In genomic region chr10:132726194-132726593, GRCh38 we compare ENCODE assay signal across 19 cellular contexts. TPM values are rescaled to one million over a fixed set of nuclear protein-coding genes. Genes with fewer than 3 reads are reported as not detected.
DNase-seq lines count a peak whose midpoint lies in the region; ATAC-seq and TF ChIP-seq lines count a peak whose summit lies in the region.
"Had no signal": no experiment of that assay in that cellular context is flagged by ENCODE, and none has a peak within 500 bp of the region (broad histone marks: within the 10 kb centered on the region; RNA-seq: fewer than 3 reads in every experiment).

No MANE protein-coding gene starts in this region.

- H3K4me1 Mint-ChIP-seq in nephron progenitor cell (peaks cover 36% of the 10 kb centered on the region), glutamatergic neuron (ENCODE audit: low read depth, unreplicated experiment) (peaks cover 15% of the 10 kb centered on the region)
- H3K4me1 Mint-ChIP-seq: CD4-positive, alpha-beta memory T cell had no signal

- TF ChIP-seq CTCF in heart left ventricle (IDR thresholded peaks at IDR 0.05) (no peak), nephron progenitor cell (IDR thresholded peaks at IDR 0.05) (no peak), glutamatergic neuron (IDR thresholded peaks at IDR 0.05; ENCODE audit: partially characterized antibody, unreplicated experiment) (no peak)

- DNase-seq in Right ventricle myocardium inferior (ENCODE audit: missing footprints): peak; percentile 61
- DNase-seq in heart left ventricle: no peak
- peak; percentile 71 for DNase-seq in H7
- no peak for DNase-seq in nephron progenitor cell
- no peak for DNase-seq in glutamatergic neuron
- DNase-seq in caudate nucleus (lab: John Stamatoyannopoulos, UW): no peak
- DNase-seq in NOMO-1 treated with DMSO at 0.1 percent for 48 hours (lab: John Stamatoyannopoulos, UW; ENCODE audit: unreplicated experiment): no peak
- DNase-seq: 8988T; ACHN; AML-193; BE2C; C1 segment of cervical spinal cord; CD4-positive, alpha-beta memory T cell; COR-L47; DMS153; DND-41; GOT3 had no signal

- H3K4me1 ChIP-seq in heart left ventricle: peaks cover 0 to 9% (median 0%) of the 10 kb centered on the region in 12 donors
- H3K4me1 ChIP-seq: A549 had no signal

- H3K27ac ChIP-seq in heart left ventricle (no peak overlapping the region), caudate nucleus (ENCODE audit: low read depth, low read length) (no peak overlapping the region)
- H3K27ac ChIP-seq: A549 had no signal

- H3K27ac Mint-ChIP-seq in nephron progenitor cell: peak overlapping the region; percentile 60
- H3K27ac Mint-ChIP-seq in glutamatergic neuron (ENCODE audit: unreplicated experiment): no peak overlapping the region

- no peak for ATAC-seq in Right ventricle myocardium inferior
- ATAC-seq in heart left ventricle: no peak
- ATAC-seq: A549, HCT116 had no signal

- WGBS in heart left ventricle, 4 donors: 94 to 96% (median 95%) methylated on average over 20 to 21 of the region's 21 CpGs

- no peak for TF ChIP-seq POLR2A in heart left ventricle (IDR thresholded peaks at IDR 0.05)

- no peaks in the 10 kb centered on the region for H3K9me3 ChIP-seq in heart left ventricle
- H3K9me3 ChIP-seq: A549, BE2C had no signal

- H3K9me3 Mint-ChIP-seq in nephron progenitor cell: no peaks in the 10 kb centered on the region
- peaks cover 17% of the 10 kb centered on the region for H3K9me3 Mint-ChIP-seq in glutamatergic neuron (ENCODE audit: unreplicated experiment)

- H3K27me3 ChIP-seq in heart left ventricle (no peaks in the 10 kb centered on the region), H7 (ENCODE audit: control insufficient read depth, insufficient read depth, low read length) (no peaks in the 10 kb centered on the region)
- H3K27me3 ChIP-seq: BE2C had no signal

- peaks cover 0 to 47% (median 22%) of the 10 kb centered on the region in 9 donors for H3K36me3 ChIP-seq in heart left ventricle
- no peaks in the 10 kb centered on the region; the same call in 1 of the 2 replicates for H3K36me3 ChIP-seq in H7 (replicated peaks; ENCODE audit: control insufficient read depth, insufficient read depth, low read length)
- H3K36me3 ChIP-seq: BE2C had no signal

- intact Hi-C loops in Right ventricle myocardium inferior (cut with DNase I): no loop called here
- intact Hi-C loops in heart left ventricle (cut with DNase I): no loop called here

- H3K27me3 Mint-ChIP-seq in nephron progenitor cell (ENCODE audit: low read depth, poor library complexity) (peaks cover 16% of the 10 kb centered on the region), glutamatergic neuron (ENCODE audit: unreplicated experiment) (peaks cover 4% of the 10 kb centered on the region)
- H3K27me3 Mint-ChIP-seq: CD4-positive, alpha-beta memory T cell had no signal

- peaks cover 28% of the 10 kb centered on the region for H3K36me3 Mint-ChIP-seq in nephron progenitor cell (ENCODE audit: low read depth)
- peaks cover 24% of the 10 kb centered on the region for H3K36me3 Mint-ChIP-seq in glutamatergic neuron (ENCODE audit: unreplicated experiment)

- H3K4me3 Mint-ChIP-seq in nephron progenitor cell (no peak overlapping the region), glutamatergic neuron (ENCODE audit: unreplicated experiment) (no peak overlapping the region)
- H3K4me3 Mint-ChIP-seq: CD4-positive, alpha-beta memory T cell had no signal

- H3K4me3 ChIP-seq in heart left ventricle (no peak overlapping the region), H7 (ENCODE audit: insufficient read depth, low read depth, low read length) (no peak overlapping the region)
- H3K4me3 ChIP-seq: A549 had no signal

RNA-seq across cellular contexts. Expression of gene NKX6-2, which starts 59.8 kb away (rescaled TPM):
- not detected for total RNA-seq in Right ventricle myocardium inferior
- total RNA-seq in heart left ventricle: not detected
- under 1 TPM; 0.03 to 0.27 TPM for polyA plus RNA-seq in heart left ventricle
- 0.26 and 0.38 TPM in 2 replicates for total RNA-seq in H7 (2014; rRNA removed; shearing (Covaris generic))
- total RNA-seq in glutamatergic neuron (ENCODE audit: unreplicated experiment): 6.2 TPM
- total RNA-seq: CD4-positive, alpha-beta memory T cell had no signal
- polyA plus RNA-seq: A549 had no signal

Comparison
In these comparisons a context has a peak if more than half of its experiments do, and no peak if none do; other contexts are left out.
1. DNase-seq: peak in Right ventricle myocardium inferior (single experiment) and H7 (single experiment); none in heart left ventricle (0 of 5), nephron progenitor cell (single experiment), glutamatergic neuron (single experiment), caudate nucleus (0 of 61) and NOMO-1 treated with DMSO at 0.1 percent for 48 hours (single experiment).